Comparison of ENCODE assay signal across 29 cellular contexts in the genomic region with DNA sequence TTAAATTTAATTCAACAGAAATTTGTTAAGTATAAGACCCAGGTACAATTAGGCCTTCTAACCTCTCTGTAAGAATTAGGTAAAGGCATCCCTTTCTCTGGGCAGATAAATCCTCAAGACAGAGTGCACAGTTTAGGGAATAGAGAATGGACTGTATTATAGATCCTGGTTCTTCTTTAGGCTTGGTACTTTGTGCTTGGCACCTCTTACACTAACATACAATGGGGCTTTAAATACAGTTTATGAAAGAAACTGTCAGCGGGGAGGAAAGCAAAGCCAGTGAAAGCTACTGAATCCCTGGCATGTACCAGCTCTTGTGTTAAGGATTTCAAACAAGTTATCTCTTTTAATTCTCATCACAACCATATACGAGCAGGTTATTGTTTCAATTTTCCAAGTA.
"Had no signal": no experiment of that assay in that cellular context is flagged by ENCODE, and none has a peak within 500 bp of the region (broad histone marks: within the 10 kb centered on the region; RNA-seq: fewer than 3 reads in every experiment).

No MANE protein-coding gene starts in this region.

- H3K79me2 ChIP-seq: parathyroid adenoma had no signal

- H3K4me1 Mint-ChIP-seq: mesothelial cell of epicardium; naive thymus-derived CD4-positive, alpha-beta T cell; stimulated activated memory B cell treated with anti-CD40 and anti-IgM and Interleukin-4, amounts not matched to agents 10 μg/mL and 1 μg/mL and 100 μg/mL, for 72 hours; stimulated activated naive CD8-positive, alpha-beta T cell treated with anti-CD3 and anti-CD28 coated beads, Interleukin-15, amount 100 ng/mL, for 72 hours had no signal

- H3K9me3 Mint-ChIP-seq: mesothelial cell of epicardium had no signal

- H3K9ac ChIP-seq: parathyroid adenoma had no signal

- H3K36me3 ChIP-seq: left lung, lower lobe of right lung, right atrium auricular region, right lobe of liver, thyroid gland, transverse colon, upper lobe of left lung, vagina had no signal

- H3K4me2 ChIP-seq: smooth muscle cell had no signal

- H3K9me3 ChIP-seq: left lung, lower lobe of right lung, right atrium auricular region, right lobe of liver, testis, thyroid gland, transverse colon, upper lobe of left lung, vagina had no signal

- H3K4me3 Mint-ChIP-seq: mesothelial cell of epicardium; naive thymus-derived CD4-positive, alpha-beta T cell; natural killer cell treated with Interleukin-12 subunit alpha and Interleukin-12 subunit beta and Interleukin-15 and Interleukin-18, amount 100 ng/mL, for 72 hours; stimulated activated memory B cell treated with anti-CD40 and anti-IgM and Interleukin-4, amounts not matched to agents 10 μg/mL and 1 μg/mL and 100 μg/mL, for 72 hours; stimulated activated naive CD8-positive, alpha-beta T cell treated with anti-CD3 and anti-CD28 coated beads, Interleukin-15, amount 100 ng/mL, for 72 hours had no signal

- H2AFZ ChIP-seq: parathyroid adenoma had no signal

- H3K36me3 Mint-ChIP-seq: mesothelial cell of epicardium; stimulated activated memory B cell treated with anti-CD40 and anti-IgM and Interleukin-4, amounts not matched to agents 10 μg/mL and 1 μg/mL and 100 μg/mL, for 72 hours had no signal

- H3K4me3 ChIP-seq: left lung, lower lobe of right lung, right atrium auricular region, right lobe of liver, smooth muscle cell, testis, thyroid gland, transverse colon, upper lobe of left lung, vagina had no signal

- ATAC-seq: left cardiac atrium; left lung; lower lobe of right lung; naive thymus-derived CD4-positive, alpha-beta T cell; natural killer cell treated with Interleukin-12 subunit alpha and Interleukin-12 subunit beta and Interleukin-15 and Interleukin-18, amount 100 ng/mL, for 72 hours; right lobe of liver; stimulated activated memory B cell treated with anti-CD40 and anti-IgM and Interleukin-4, amounts not matched to agents 10 μg/mL and 1 μg/mL and 100 μg/mL, for 72 hours; stimulated activated naive CD8-positive, alpha-beta T cell treated with anti-CD3 and anti-CD28 coated beads, Interleukin-15, amount 100 ng/mL, for 72 hours had no signal

- H3K27me3 ChIP-seq: left lung, right atrium auricular region, right lobe of liver, testis, thyroid gland, transverse colon, upper lobe of left lung, vagina had no signal

- H3K27ac Mint-ChIP-seq: mesothelial cell of epicardium; naive thymus-derived CD4-positive, alpha-beta T cell; natural killer cell treated with Interleukin-12 subunit alpha and Interleukin-12 subunit beta and Interleukin-15 and Interleukin-18, amount 100 ng/mL, for 72 hours; progenitor cell of endocrine pancreas; stimulated activated memory B cell treated with anti-CD40 and anti-IgM and Interleukin-4, amounts not matched to agents 10 μg/mL and 1 μg/mL and 100 μg/mL, for 72 hours; stimulated activated naive CD8-positive, alpha-beta T cell treated with anti-CD3 and anti-CD28 coated beads, Interleukin-15, amount 100 ng/mL, for 72 hours had no signal

- H3K4me1 ChIP-seq: left lung, lower lobe of right lung, parathyroid adenoma, right atrium auricular region, right lobe of liver, thyroid gland, upper lobe of left lung, vagina had no signal

- DNase-seq: hippocampal formation; kidney glomerular epithelial cell; left cardiac atrium; lower lobe of right lung; mammary epithelial cell; mesendoderm; naive thymus-derived CD4-positive, alpha-beta T cell; nucleus accumbens; right lobe of liver; stimulated activated CD4-positive, alpha-beta T cell treated with anti-CD3 and anti-CD28 coated beads, Interleukin-1b, Interleukin-23, amount 100 ng/mL, for 48 hours; stimulated activated CD4-positive, alpha-beta T cell treated with anti-CD3 and anti-CD28 coated beads, Interleukin-2, amount 100 ng/mL, for 48 hours; stimulated activated CD4-positive, alpha-beta T cell treated with anti-CD3 and anti-CD28 coated beads, Interleukin-4, amount 100 ng/mL, for 4 hours; stimulated activated CD8-positive, alpha-beta memory T cell treated with anti-CD3 and anti-CD28 coated beads, Interleukin-4, amount 100 ng/mL, for 48 hours; stimulated activated naive CD4-positive, alpha-beta T cell treated with Interleukin-2 at 50 U/mL for 16 hours; stimulated activated naive CD8-positive, alpha-beta T cell treated with anti-CD3 and anti-CD28 coated beads, Interleukin-15, amount 100 ng/mL, for 72 hours; substantia nigra; testis; thyroid gland; transverse colon; upper lobe of left lung had no signal

- H3K27ac ChIP-seq: left lung, lower lobe of right lung, parathyroid adenoma, right atrium auricular region, right lobe of liver, thyroid gland, upper lobe of left lung, vagina had no signal

- H3K27me3 Mint-ChIP-seq: naive thymus-derived CD4-positive, alpha-beta T cell; natural killer cell treated with Interleukin-12 subunit alpha and Interleukin-12 subunit beta and Interleukin-15 and Interleukin-18, amount 100 ng/mL, for 72 hours; stimulated activated memory B cell treated with anti-CD40 and anti-IgM and Interleukin-4, amounts not matched to agents 10 μg/mL and 1 μg/mL and 100 μg/mL, for 72 hours; stimulated activated naive CD8-positive, alpha-beta T cell treated with anti-CD3 and anti-CD28 coated beads, Interleukin-15, amount 100 ng/mL, for 72 hours had no signal
